In genomic region chr12:67354966-67355365, GRCh38 we compare ENCODE assay signal across 11 cellular contexts.
DNase-seq lines count a peak whose midpoint lies in the region; ATAC-seq, FAIRE-seq and TF ChIP-seq lines count a peak whose summit lies in the region.
"Had no signal": no experiment of that assay in that cellular context is flagged by ENCODE, and none has a peak within 500 bp of the region (broad histone marks: within the 10 kb centered on the region; RNA-seq: fewer than 3 reads in every experiment).

No MANE protein-coding gene starts in this region.

- dilution Hi-C loops in keratinocyte (cut with MboI; ENCODE audit: extremely low pct_ligation_motif_present, low sequenced_read_pairs), result no loop called here

- no peaks in the 10 kb centered on the region for H3K9me3 Mint-ChIP-seq in naive thymus-derived CD8-positive, alpha-beta T cell

- H3K27me3 ChIP-seq in left ventricle myocardium inferior (ENCODE audit: low read depth) (no peaks in the 10 kb centered on the region), keratinocyte (ENCODE audit: control insufficient read depth, extremely low read depth, insufficient read depth, low read length) (no peaks in the 10 kb centered on the region), tibial artery (no peaks in the 10 kb centered on the region)
- H3K27me3 ChIP-seq: SJCRH30, stomach had no signal

- H3K27ac ChIP-seq in left ventricle myocardium inferior (replicated peaks) (peak overlapping the region; percentile 60), keratinocyte (ENCODE audit: control insufficient read depth, insufficient read depth, low read length) (no peak overlapping the region), tibial artery (peak overlapping the region; percentile 30 to 37)
- H3K27ac ChIP-seq: SJCRH30, stomach had no signal

- H3K4me1 Mint-ChIP-seq in naive thymus-derived CD8-positive, alpha-beta T cell, result peaks cover 5 to 16% (median 12%) of the 10 kb centered on the region in 4 donors

- H3K4me3 ChIP-seq in left ventricle myocardium inferior (no peak overlapping the region), keratinocyte (ENCODE audit: control insufficient read depth in 2 of 3, extremely low read depth in 1 of 3, insufficient read depth in 2 of 3, low read depth in 1 of 3, low read length in 3 of 3) (no peak overlapping the region), tibial artery (no peak overlapping the region)
- H3K4me3 ChIP-seq: SJCRH30, stomach had no signal

- H3K9me3 ChIP-seq in left ventricle myocardium inferior (replicated peaks), result no peaks in the 10 kb centered on the region
- no peaks in the 10 kb centered on the region for H3K9me3 ChIP-seq in keratinocyte (ENCODE audit: control insufficient read depth, low read depth, low read length)
- no peaks in the 10 kb centered on the region for H3K9me3 ChIP-seq in tibial artery
- H3K9me3 ChIP-seq: SJCRH30, stomach had no signal

- H3K9me1 ChIP-seq in keratinocyte (ENCODE audit: control insufficient read depth, extremely low read depth, insufficient read depth, low read length), result no peaks in the 10 kb centered on the region

- H3K36me3 Mint-ChIP-seq in naive thymus-derived CD8-positive, alpha-beta T cell, result no peaks in the 10 kb centered on the region

- TF ChIP-seq CTCF in left ventricle myocardium inferior (IDR thresholded peaks at IDR 0.05; ENCODE audit: borderline replicate concordance) (no peak), keratinocyte (optimal IDR thresholded peaks at IDR 0.05 in 1 of 3, IDR thresholded peaks at IDR 0.05 in 1 of 3, conservative IDR thresholded peaks at IDR 0.05 in 1 of 3; ENCODE audit: extremely low read depth in 1 of 3, insufficient read depth in 2 of 3, low read length in 3 of 3) (no peak), tibial artery (IDR thresholded peaks at IDR 0.05) (no peak)

- no peaks in the 10 kb centered on the region for H4K20me1 ChIP-seq in keratinocyte (ENCODE audit: control insufficient read depth, extremely low read depth, insufficient read depth, low read length)

- no peak for DNase-seq in left ventricle myocardium inferior
- no peak for DNase-seq in Right ventricle myocardium superior
- DNase-seq in keratinocyte (ENCODE audit: low read depth, low spot score), result no peak
- DNase-seq in tibial artery, result no peak
- no peak for DNase-seq in naive thymus-derived CD8-positive, alpha-beta T cell
- no peak for DNase-seq in ureter (ENCODE audit: low spot score)
- DNase-seq in NCI-H446 treated with DMSO at 0.1 percent for 48 hours (lab: John Stamatoyannopoulos, UW), result no peak
- DNase-seq: activated CD4-positive, alpha-beta T cell treated with anti-CD3 and anti-CD28 coated beads, Interleukin-2, amount 50 U/mL, for 4 hours; stomach had no signal

- H3K4me2 ChIP-seq in keratinocyte (ENCODE audit: control insufficient read depth, extremely low read depth, insufficient read depth, low read depth, low read length), result no peak overlapping the region

- no peaks in the 10 kb centered on the region for H3K79me2 ChIP-seq in keratinocyte (ENCODE audit: control insufficient read depth, insufficient read depth, low read length)

- intact Hi-C loops in left ventricle myocardium inferior (cut with micrococcal nuclease) (loop anchor here (5.0 kb wide), 1 partner anchor 587 kb away; no protein-coding TSS in a partner anchor), Right ventricle myocardium superior (cut with DNase I) (loop anchor here (5.0 kb wide), 2 partner anchors 57 to 587 kb away; no protein-coding TSS in a partner anchor), tibial artery (cut with DNase I; ENCODE audit: low total_unique reads) (loop anchor here (2.0 to 5.0 kb wide), 2 partner anchors 86 to 592 kb away; no protein-coding TSS in a partner anchor)

- H3K27me3 Mint-ChIP-seq in naive thymus-derived CD8-positive, alpha-beta T cell, result no peaks in the 10 kb centered on the region

- H3K9ac ChIP-seq in keratinocyte (ENCODE audit: control insufficient read depth, extremely low read depth, insufficient read depth, low read length), result no peak overlapping the region

- ATAC-seq in Right ventricle myocardium superior (ENCODE audit: poor library complexity) (no peak), SK-N-SH treated with all-trans-retinoic acid at 6 μM for 48 hours (peak; percentile 46)
- no peak for ATAC-seq in naive thymus-derived CD8-positive, alpha-beta T cell

- H3K27ac Mint-ChIP-seq in naive thymus-derived CD8-positive, alpha-beta T cell, result no peak overlapping the region

- no peak overlapping the region for H3K4me3 Mint-ChIP-seq in naive thymus-derived CD8-positive, alpha-beta T cell

- H3K36me3 ChIP-seq in left ventricle myocardium inferior (no peaks in the 10 kb centered on the region), keratinocyte (ENCODE audit: control insufficient read depth in 2 of 2, extremely low read depth in 1 of 2, insufficient read depth in 2 of 2, low read length in 2 of 2) (peaks cover 0 to 1% of the 10 kb centered on the region in 2 experiments), tibial artery (no peaks in the 10 kb centered on the region)
- H3K36me3 ChIP-seq: SJCRH30, stomach had no signal

- H3K4me1 ChIP-seq in left ventricle myocardium inferior (peaks cover 40% of the 10 kb centered on the region), keratinocyte (ENCODE audit: control insufficient read depth, extremely low read depth, insufficient read depth, low read length) (no peaks in the 10 kb centered on the region), tibial artery (peaks cover 0 to 24% (median 11%) of the 10 kb centered on the region in 4 donors)

- POLR2A ChIA-PET in naive thymus-derived CD8-positive, alpha-beta T cell (lab: Charles Lee), result no interaction called here

- FAIRE-seq in keratinocyte (lab: Jason Lieb, UNC), result peak; percentile 23

- no peak overlapping the region for H2AFZ ChIP-seq in keratinocyte (ENCODE audit: control insufficient read depth, low read length)

TF ChIP-seq in SK-N-SH treated with all-trans-retinoic acid at 6 μM for 48 hours, 23 proteins besides CTCF, POLR2A, EP300 and RAD21:
- TF ChIP-seq TCF4 (CRISPR knock-in tag; IDR thresholded peaks at IDR 0.05; ENCODE audit: borderline replicate concordance) (no peak), CSRNP3 (CRISPR knock-in tag; IDR thresholded peaks at IDR 0.05) (no peak), ZNF70 (CRISPR knock-in tag; IDR thresholded peaks at IDR 0.05) (no peak), BACH2 (CRISPR knock-in tag; IDR thresholded peaks at IDR 0.05; ENCODE audit: borderline replicate concordance) (no peak), ISL1 (CRISPR knock-in tag; IDR thresholded peaks at IDR 0.05) (no peak), CREB5 (CRISPR knock-in tag; IDR thresholded peaks at IDR 0.05; ENCODE audit: low read depth) (no peak), OSR1 (CRISPR knock-in tag; IDR thresholded peaks at IDR 0.05) (no peak), ZC3H10 (CRISPR knock-in tag; IDR thresholded peaks at IDR 0.05) (no peak), POU6F1 (CRISPR knock-in tag; IDR thresholded peaks at IDR 0.05; ENCODE audit: borderline replicate concordance, low read depth) (no peak), ARNTL (CRISPR knock-in tag; IDR thresholded peaks at IDR 0.05; ENCODE audit: borderline replicate concordance, low read depth) (no peak), PPARA (CRISPR knock-in tag; IDR thresholded peaks at IDR 0.05; ENCODE audit: borderline replicate concordance) (no peak), GLIS3 (CRISPR knock-in tag; IDR thresholded peaks at IDR 0.05) (no peak), ZNF565 (CRISPR knock-in tag; conservative IDR thresholded peaks at IDR 0.05; ENCODE audit: low read depth) (no peak), ESRRG (CRISPR knock-in tag; IDR thresholded peaks at IDR 0.05) (no peak)
